8 cellular contexts compared by ENCODE assay signal in genomic region chr4:2418652-2419571, GRCh38. TPM values are rescaled to one million over a fixed set of nuclear protein-coding genes. Genes with fewer than 3 reads are reported as not detected.
A peak's percentile ranks its signal among the peaks of the same experiment; 100 is the strongest.
DNase-seq lines count a peak whose midpoint lies in the region; ATAC-seq and TF ChIP-seq lines count a peak whose summit lies in the region.

Gene CFAP99 (plus strand): TSS chr4:2418955.

- DNase-seq in GDM1 (lab: John Stamatoyannopoulos, UW) (peak; percentile 84), HEK293T (ENCODE audit: extremely low spot score) (peak; percentile 99), MV-4-11 (lab: John Stamatoyannopoulos, UW) (peak; percentile 92), SJCRH30 (peak; percentile 94 to 95)
- DNase-seq in activated naive CD4-positive, alpha-beta T cell treated with Interleukin-2 at 50 U/mL for 16 hours, result peak; percentile 98

- H3K9me3 ChIP-seq in SJCRH30 (replicated peaks) (no peaks in the 10 kb centered on the region), gastroesophageal sphincter (no peaks in the 10 kb centered on the region), neutrophil (no peaks in the 10 kb centered on the region), subcutaneous abdominal adipose tissue (ENCODE audit: control insufficient read depth in 5 of 5, low read length in 5 of 5) (no peaks in the 10 kb centered on the region)

- no peak for TF ChIP-seq POLR2A in gastroesophageal sphincter (IDR thresholded peaks at IDR 0.05)

- 0 to 1% methylated on average over 3 to 23 of the region's 94 CpGs for WGBS in gastroesophageal sphincter (ENCODE audit: low coverage in 1 of 2), 2 donors

- TF ChIP-seq CTCF in gastroesophageal sphincter (IDR thresholded peaks at IDR 0.05) (peak in 1 of 4 experiments; percentile 33), neutrophil (IDR thresholded peaks at IDR 0.05) (no peak)

- CTCF ChIA-PET in HEK293T (lab: Yijun Ruan, JAX), result interaction anchor here (1.2 kb wide), 1 partner anchor 199 kb away, joined by 3 read pairs; no protein-coding TSS in a partner anchor

- H3K4me1 ChIP-seq in SJCRH30 (no peaks in the 10 kb centered on the region; the same call in 1 of the 2 replicates), gastroesophageal sphincter (peaks cover 0 to 45% (median 22%) of the 10 kb centered on the region in 3 donors), neutrophil (ENCODE audit: control insufficient read depth in 1 of 2, insufficient read depth in 1 of 2, low read depth in 1 of 2, low read length in 1 of 2) (peaks cover 23 to 27% of the 10 kb centered on the region in 2 experiments), subcutaneous abdominal adipose tissue (ENCODE audit: control insufficient read depth in 5 of 5, insufficient read depth in 5 of 5, low read length in 5 of 5) (peaks cover 6 to 35% (median 32%) of the 10 kb centered on the region in 5 donors)

- H3K27me3 ChIP-seq in SJCRH30 (peaks cover 4% of the 10 kb centered on the region; the same call in 1 of the 2 replicates), gastroesophageal sphincter (peaks cover 71% of the 10 kb centered on the region), neutrophil (peaks cover 91% of the 10 kb centered on the region), subcutaneous abdominal adipose tissue (ENCODE audit: control insufficient read depth in 5 of 5, insufficient read depth in 4 of 5, low read length in 5 of 5) (peaks cover 7 to 31% (median 11%) of the 10 kb centered on the region in 5 donors)

- H3K36me3 ChIP-seq in SJCRH30 (no peaks in the 10 kb centered on the region), gastroesophageal sphincter (no peaks in the 10 kb centered on the region), neutrophil (no peaks in the 10 kb centered on the region), subcutaneous abdominal adipose tissue (ENCODE audit: control insufficient read depth in 5 of 5, insufficient read depth in 5 of 5, low read length in 5 of 5) (no peaks in the 10 kb centered on the region)

- POLR2A ChIA-PET in HEK293T (lab: Yijun Ruan, JAX), result interaction anchor here (0.6 to 1.4 kb wide), 6 partner anchors 9 to 157 kb away, joined by 3 to 5 read pairs (median 4); partner anchors contain the start of gene RNF4

- peak; percentile 97 for ATAC-seq in gastroesophageal sphincter

- peak within 1 kb of the TSS in 4 of 5 donors; percentile 21 to 64 (median 64) for H3K9ac ChIP-seq in subcutaneous abdominal adipose tissue (ENCODE audit: low read length in 5 of 5)

- H3K27ac ChIP-seq in SJCRH30 (no peak within 1 kb of the TSS), gastroesophageal sphincter (peak within 1 kb of the TSS in 3 of 4 donors; percentile 33 to 71 (median 58)), neutrophil (peak within 1 kb of the TSS; percentile 18), subcutaneous abdominal adipose tissue (ENCODE audit: low read depth, low read length) (no peak within 1 kb of the TSS)

- TF ChIP-seq EP300 in gastroesophageal sphincter (IDR thresholded peaks at IDR 0.05), result no peak

- H3K4me3 ChIP-seq in SJCRH30 (peak within 1 kb of the TSS; percentile 52), gastroesophageal sphincter (peak within 1 kb of the TSS; percentile 48 to 66), neutrophil (ENCODE audit: low read depth in 1 of 2, low read length in 1 of 2) (peak within 1 kb of the TSS; percentile 77 to 97), subcutaneous abdominal adipose tissue (ENCODE audit: low read depth in 1 of 5, low read length in 5 of 5) (peak within 1 kb of the TSS; percentile 48 to 78 (median 69))

TF ChIP-seq in HEK293T, 16 proteins besides CTCF, POLR2A, EP300 and RAD21:
- TF ChIP-seq ARNT (IDR thresholded peaks at IDR 0.05), result no peak
- TF ChIP-seq TARDBP (IDR thresholded peaks at IDR 0.05), result no peak

RNA-seq across cellular contexts. Expression of gene CFAP99, which starts in this region (rescaled TPM):
- total RNA-seq in SJCRH30 (2014; rRNA removed; shearing (Covaris generic)), result not detected in 2 replicates
- total RNA-seq in gastroesophageal sphincter, result not detected

Comparison
In these comparisons a context has a peak if more than half of its experiments do, and no peak if none do; other contexts are left out.
1. Peak in DNase-seq and H3K4me3 ChIP-seq in SJCRH30; RNA of the gene not detected or under 1 TPM.
2. Peak in ATAC-seq, H3K4me3 ChIP-seq and H3K27ac ChIP-seq in gastroesophageal sphincter; RNA of the gene not detected or under 1 TPM.